ENCODE assay signal across 8 cellular contexts in genomic region chrX:134373736-134374135, GRCh38. TPM values are rescaled to one million over a fixed set of nuclear protein-coding genes. Genes with fewer than 3 reads are reported as not detected.
A peak's percentile ranks its signal among the peaks of the same experiment; 100 is the strongest.
DNase-seq lines count a peak whose midpoint lies in the region; ATAC-seq and TF ChIP-seq lines count a peak whose summit lies in the region.

No MANE protein-coding gene starts in this region.

- H3K36me3 ChIP-seq in Panc1 (ENCODE audit: control insufficient read depth, insufficient read depth, low read length) = peaks cover 8% of the 10 kb centered on the region
- H3K36me3 ChIP-seq in esophagus (ENCODE audit: control insufficient read depth in 2 of 2, insufficient read depth in 2 of 2, low read length in 1 of 2) = no peaks in the 10 kb centered on the region

- POLR2A ChIA-PET in Panc1 (lab: Charles Lee) = no interaction called here

- no peaks in the 10 kb centered on the region for H3K9me3 ChIP-seq in Panc1 (ENCODE audit: control insufficient read depth, insufficient read depth, low read depth, low read length)
- H3K9me3 ChIP-seq in esophagus (ENCODE audit: control insufficient read depth in 2 of 2, insufficient read depth in 1 of 2, low read depth in 1 of 2, low read length in 1 of 2) = no peaks in the 10 kb centered on the region

- H3K27ac ChIP-seq in Panc1 (ENCODE audit: low read length) (peak overlapping the region; percentile 97), esophagus (ENCODE audit: low read depth in 2 of 2, low read length in 1 of 2) (peak overlapping the region; percentile 85 to 87)

- H3K4me1 Mint-ChIP-seq in progenitor cell of endocrine pancreas (ENCODE audit: low read depth) = peaks cover 8% of the 10 kb centered on the region

- no peak for TF ChIP-seq CTCF in GM12865 (IDR thresholded peaks at IDR 0.05; ENCODE audit: insufficient read depth, low read depth, low read length, missing control alignments)
- no peak for TF ChIP-seq CTCF in Panc1 (IDR thresholded peaks at IDR 0.05)
- TF ChIP-seq CTCF in progenitor cell of endocrine pancreas (IDR thresholded peaks at IDR 0.05; ENCODE audit: unreplicated experiment) = no peak

- H3K4me3 ChIP-seq in GM12865 (ENCODE audit: low read depth, low read length) (peak overlapping the region; percentile 95), Panc1 (ENCODE audit: low read depth in 2 of 2, low read length in 2 of 2) (peak overlapping the region; percentile 81 to 100), esophagus (ENCODE audit: low read depth in 1 of 2, low read length in 2 of 2) (peak overlapping the region; percentile 81 to 84)

- peak overlapping the region; percentile 97 for H3K27ac Mint-ChIP-seq in progenitor cell of endocrine pancreas

- intact Hi-C loops in Panc1 (cut with micrococcal nuclease; ENCODE audit: unreplicated experiment) = no loop called here

- H3K9me3 Mint-ChIP-seq in progenitor cell of endocrine pancreas (ENCODE audit: low read depth) = peaks cover 4% of the 10 kb centered on the region

- in situ Hi-C loops in Panc1 (cut with HindIII; ENCODE audit: low pct_unique_long_range_greater_than_20kb, low sequenced_read_pairs) = no loop called here

- H3K4me1 ChIP-seq in Panc1 (ENCODE audit: control insufficient read depth, insufficient read depth, low read length) (peaks cover 25% of the 10 kb centered on the region), esophagus (ENCODE audit: control insufficient read depth in 2 of 2, insufficient read depth in 2 of 2, low read length in 1 of 2) (no peaks in the 10 kb centered on the region)

- ATAC-seq in Panc1 = no peak

- peak overlapping the region; percentile 90 for H3K4me3 Mint-ChIP-seq in progenitor cell of endocrine pancreas (ENCODE audit: low read depth)

- CTCF ChIA-PET in Panc1 (lab: Charles Lee) = no interaction called here

- no peaks in the 10 kb centered on the region for H3K27me3 ChIP-seq in Panc1 (ENCODE audit: control insufficient read depth, insufficient read depth, low read length)
- H3K27me3 ChIP-seq in esophagus (ENCODE audit: control insufficient read depth in 1 of 2, insufficient read depth in 2 of 2, low read length in 2 of 2) = no peaks in the 10 kb centered on the region

- H3K36me3 Mint-ChIP-seq in progenitor cell of endocrine pancreas (ENCODE audit: insufficient read depth) = peaks cover 3% of the 10 kb centered on the region

- no peaks in the 10 kb centered on the region for H3K27me3 Mint-ChIP-seq in progenitor cell of endocrine pancreas

- DNase-seq in GM12865 (ENCODE audit: low read depth) (no peak), Panc1 (ENCODE audit: low read depth, low spot score) (no peak), progenitor cell of endocrine pancreas (ENCODE audit: low spot score, unreplicated experiment) (no peak), mesenteric fat pad (ENCODE audit: low spot score) (no peak), COLO668 (lab: John Stamatoyannopoulos, UW; ENCODE audit: unreplicated experiment) (no peak), SKM-1 (lab: John Stamatoyannopoulos, UW; ENCODE audit: unreplicated experiment) (no peak)
- no peak for DNase-seq in activated CD4-positive, alpha-beta T cell treated with anti-CD3 and anti-CD28 coated beads, Interleukin-2, amount 50 U/mL, for 1 hour

- 0 to 29% methylated on average over 8 of the region's 8 CpGs for WGBS in esophagus, 2 donors

- no TSS peak for BruUV-seq in Panc1 (replicated peaks; lab: Mats Ljungman, UMichigan)

RNA-seq across cellular contexts. Expression of gene PHF6, which starts 0.6 kb away (rescaled TPM):
- 52.7 TPM for total RNA-seq in Panc1 (2021; ENCODE audit: unreplicated experiment)
- polyA plus RNA-seq in Panc1 (2012; ENCODE audit: insufficient read length) = 20.8 TPM
- polyA plus RNA-seq in esophagus = 1 to 10 TPM; 5.5 to 5.9 TPM
- total RNA-seq in progenitor cell of endocrine pancreas = 58.1 and 58.7 TPM in 2 replicates
- total RNA-seq in mesenteric fat pad = 13.1 TPM
